In genomic region chr17:67800495-67800928, GRCh38 we compare ENCODE assay signal across 8 cellular contexts. TPM values are rescaled to one million over a fixed set of nuclear protein-coding genes. Genes with fewer than 3 reads are reported as not detected.
DNase-seq lines count a peak whose midpoint lies in the region; ATAC-seq and TF ChIP-seq lines count a peak whose summit lies in the region.

No MANE protein-coding gene starts in this region.

- DNase-seq in GM03348 (ENCODE audit: low spot score): peak; percentile 89
- peak; percentile 83 for DNase-seq in HCT116 (ENCODE audit: low read depth, low spot score)
- peak; percentile 76 for DNase-seq in NCI-H1092 treated with DMSO at 0.1 percent for 48 hours (lab: John Stamatoyannopoulos, UW)
- peak; percentile 74 for DNase-seq in SW480 (ENCODE audit: low spot score)
- peak; percentile 74 for DNase-seq in iPS DF 4.7 (ENCODE audit: extremely low read depth, low spot score)
- peak; percentile 43 for DNase-seq in smooth muscle cell of the brain vasculature (ENCODE audit: low read depth, low spot score)

- peak; percentile 94 for TF ChIP-seq RAD21 in HCT116 (IDR thresholded peaks at IDR 0.05; ENCODE audit: low read depth)

- ATAC-seq in HCT116 (peak; percentile 98), HG03520 (IDR thresholded peaks at IDR 0.05; ENCODE audit: unreplicated experiment) (no peak)

- no peak overlapping the region for H3K4me3 ChIP-seq in HCT116 (replicated peaks in 1 of 2; ENCODE audit: low read depth in 1 of 2, low read length in 2 of 2)

- H3K4me2 ChIP-seq in HCT116 (ENCODE audit: low read length): 0 out of 2 replicates have a peak overlapping the region, but pooled peaks have one; percentile 5

- H3K9me3 Mint-ChIP-seq in brain: peaks cover 0 to 3% (median 0%) of the 10 kb centered on the region in 5 experiments

- CTCF ChIA-PET in HCT116 (lab: Charles Lee): interaction anchor here (1.0 to 3.1 kb wide), 7 partner anchors 10 to 441 kb away, joined by 3 to 8 read pairs (median 6); no protein-coding TSS in a partner anchor

- H3K4me1 Mint-ChIP-seq in brain: peaks cover 5% of the 10 kb centered on the region

- H3K9ac ChIP-seq in HCT116 (ENCODE audit: low read length): no peak overlapping the region

- RAD21 ChIA-PET in HCT116 (lab: Charles Lee; ENCODE audit: low non-redundant PET in 1 of 2, low total read pairs in 2 of 2, uncharacterized antibody in 2 of 2, unreplicated experiment in 2 of 2): interaction anchor here in 1 of 2 experiments (0.6 kb wide), 1 partner anchor 17 kb away, joined by 7 read pairs; no protein-coding TSS in a partner anchor

- no TSS peak for BruUV-seq in HCT116 (replicated peaks; lab: Mats Ljungman, UMichigan)

- no peak overlapping the region for H3K27ac ChIP-seq in HCT116 (ENCODE audit: low read depth, low read length)

- H3K27me3 Mint-ChIP-seq in brain: no peaks in the 10 kb centered on the region

- no peak for TF ChIP-seq POLR2A in HCT116 (IDR thresholded peaks at IDR 0.05; ENCODE audit: borderline replicate concordance, extremely low read depth, insufficient read depth, insufficient read length)

- intact Hi-C loops in HCT116 (cut with micrococcal nuclease): loop anchor here (2.0 to 10.0 kb wide), 3 partner anchors 24 to 664 kb away; partner anchors contain the start of gene BPTF

- no peaks in the 10 kb centered on the region for H3K36me3 Mint-ChIP-seq in brain

- no peaks in the 10 kb centered on the region for H3K36me3 ChIP-seq in HCT116 (ENCODE audit: control insufficient read depth in 1 of 2, insufficient read depth in 2 of 2, low read length in 2 of 2)

- peak; percentile 90 to 96 (median 91) for TF ChIP-seq CTCF in HCT116 (IDR thresholded peaks at IDR 0.05 in 2 of 3, conservative IDR thresholded peaks at IDR 0.05 in 1 of 3; ENCODE audit: borderline replicate concordance in 1 of 3, insufficient read depth in 1 of 3, low read depth in 2 of 3, low read length in 2 of 3)
- TF ChIP-seq CTCF in brain (conservative IDR thresholded peaks at IDR 0.05): peak; percentile 32 to 42

- H3K4me3 Mint-ChIP-seq in brain: no peak overlapping the region

- POLR2A ChIA-PET in HCT116 (lab: Charles Lee): interaction anchor here (1.4 kb wide), 1 partner anchor 65 kb away, joined by 3 read pairs; no protein-coding TSS in a partner anchor

- no peaks in the 10 kb centered on the region for H3K4me1 ChIP-seq in HCT116 (ENCODE audit: control insufficient read depth in 1 of 2, insufficient read depth in 2 of 2, low read length in 2 of 2)

- H3K9me2 ChIP-seq in HCT116 (ENCODE audit: insufficient read depth): no peaks in the 10 kb centered on the region

- H4K20me1 ChIP-seq in HCT116 (ENCODE audit: insufficient read depth): no peaks in the 10 kb centered on the region

- no peaks in the 10 kb centered on the region for H3K27me3 ChIP-seq in HCT116 (ENCODE audit: insufficient read depth, low read length)

- no peaks in the 10 kb centered on the region for H3K79me2 ChIP-seq in HCT116 (ENCODE audit: insufficient read depth, low read length)

- no peaks in the 10 kb centered on the region for H3K9me3 ChIP-seq in HCT116 (ENCODE audit: control insufficient read depth in 1 of 2, insufficient read depth in 1 of 2, low read depth in 1 of 2, low read length in 2 of 2)

- peak overlapping the region; percentile 56 for H2AFZ ChIP-seq in HCT116 (ENCODE audit: low read depth, low read length, poor library complexity, severe bottlenecking)

- H3K27ac Mint-ChIP-seq in brain: peak overlapping the region in 1 of 5 experiments; percentile 49

TF ChIP-seq in HCT116, 20 proteins besides CTCF, POLR2A, EP300 and RAD21:
- TF ChIP-seq FOSL1 (IDR thresholded peaks at IDR 0.05; ENCODE audit: low read depth) (no peak), CBX3 (IDR thresholded peaks at IDR 0.05; ENCODE audit: low read depth) (0 out of 2 replicates have a peak, but pooled peaks have one; percentile 8), SIN3A (IDR thresholded peaks at IDR 0.05; ENCODE audit: low read depth) (no peak), YY1 (IDR thresholded peaks at IDR 0.05; ENCODE audit: extremely low read depth, insufficient replicate concordance, low read depth, low read length) (peak; percentile 47), CEBPB (IDR thresholded peaks at IDR 0.05; ENCODE audit: low read depth) (no peak)

RNA-seq across cellular contexts. Expression of gene BPTF, which starts 24.8 kb away (rescaled TPM):
- total RNA-seq in HCT116 (2021; ENCODE audit: unreplicated experiment): 114 TPM
- polyA plus RNA-seq in HCT116 (2012): 54.3 and 59.9 TPM in 2 replicates
- 23.8 TPM for polyA plus RNA-seq in brain (ENCODE audit: insufficient read depth, low read depth, low replicate concordance)
